Comparison of ENCODE assay signal across 1 cellular context in the genomic region with DNA sequence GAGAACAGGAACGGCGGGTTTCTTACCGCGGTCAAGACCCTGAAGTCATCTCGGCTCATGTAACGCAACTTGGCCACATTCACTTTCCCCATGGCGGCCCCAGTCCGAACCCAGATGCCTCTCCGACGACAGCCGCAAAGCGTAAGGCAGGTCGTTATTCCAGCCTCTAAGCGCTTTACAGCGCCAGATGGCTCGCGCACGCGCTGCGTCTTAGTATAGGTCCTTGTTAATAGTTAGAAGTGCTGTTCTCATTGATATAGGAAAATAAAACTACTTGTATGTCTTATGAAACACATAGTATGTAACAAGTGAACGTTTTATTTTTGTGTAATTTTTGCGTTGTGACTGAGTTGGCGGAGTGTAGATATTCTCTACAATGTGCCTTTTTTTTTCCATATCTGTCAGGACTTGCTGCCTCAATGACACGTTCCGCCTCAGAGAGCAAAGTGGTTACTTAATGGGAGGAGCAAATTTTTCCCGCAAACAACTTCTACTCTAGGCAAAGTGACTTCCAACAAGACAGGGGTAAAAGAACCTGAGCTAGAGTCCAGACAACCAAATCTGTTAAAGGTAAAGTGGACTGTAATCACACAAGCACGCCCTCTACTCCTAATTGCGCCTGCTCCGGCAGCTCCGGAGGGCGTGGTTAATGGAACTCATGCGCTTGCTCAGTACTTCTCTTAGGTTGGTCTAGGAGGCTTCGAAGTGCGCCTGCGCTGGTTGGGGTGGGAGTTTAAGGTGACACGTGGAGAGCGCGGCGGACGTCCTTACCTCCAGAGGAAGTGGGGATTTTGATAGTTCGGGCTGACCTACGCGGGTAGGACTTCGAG.
TF ChIP-seq lines count a peak whose summit lies in the region.

A gene (minus strand): TSS at position 148 of the 830 bp plus-strand sequence. CDS start 56 bp downstream, at position 92.

TF ChIP-seq in HepG2, 621 proteins besides CTCF, POLR2A, EP300 and RAD21 (continued from another document and continues in another):
- TF ChIP-seq MEIS2 (CRISPR knock-in tag; IDR thresholded peaks at IDR 0.05): peak; percentile 74; the same call in 1 of the 2 replicates
- 0 out of 2 replicates have a peak, but pooled peaks have one; percentile 41 for TF ChIP-seq SIN3A (IDR thresholded peaks at IDR 0.05; ENCODE audit: borderline replicate concordance, low read depth, low read length)
- TF ChIP-seq ZNF501 (CRISPR knock-in tag; IDR thresholded peaks at IDR 0.05): peak; percentile 91
- TF ChIP-seq MED13 (CRISPR knock-in tag; IDR thresholded peaks at IDR 0.05): peak; percentile 79; the same call in 1 of the 2 replicates
- TF ChIP-seq ZBTB21 (CRISPR knock-in tag; IDR thresholded peaks at IDR 0.05): no peak
- TF ChIP-seq, protein P1, sequence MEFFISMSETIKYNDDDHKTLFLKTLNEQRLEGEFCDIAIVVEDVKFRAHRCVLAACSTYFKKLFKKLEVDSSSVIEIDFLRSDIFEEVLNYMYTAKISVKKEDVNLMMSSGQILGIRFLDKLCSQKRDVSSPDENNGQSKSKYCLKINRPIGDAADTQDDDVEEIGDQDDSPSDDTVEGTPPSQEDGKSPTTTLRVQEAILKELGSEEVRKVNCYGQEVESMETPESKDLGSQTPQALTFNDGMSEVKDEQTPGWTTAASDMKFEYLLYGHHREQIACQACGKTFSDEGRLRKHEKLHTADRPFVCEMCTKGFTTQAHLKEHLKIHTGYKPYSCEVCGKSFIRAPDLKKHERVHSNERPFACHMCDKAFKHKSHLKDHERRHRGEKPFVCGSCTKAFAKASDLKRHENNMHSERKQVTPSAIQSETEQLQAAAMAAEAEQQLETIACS (CRISPR knock-in tag; IDR thresholded peaks at IDR 0.05): 0 out of 2 replicates have a peak, but pooled peaks have one; percentile 47
- no peak for TF ChIP-seq STAG1 (CRISPR knock-in tag; IDR thresholded peaks at IDR 0.05)
- peak; percentile 84 for TF ChIP-seq HOXA5 (CRISPR knock-in tag; IDR thresholded peaks at IDR 0.05)
- TF ChIP-seq RFX3 (CRISPR knock-in tag; IDR thresholded peaks at IDR 0.05): no peak
- TF ChIP-seq RFX1 (IDR thresholded peaks at IDR 0.05): no peak
- TF ChIP-seq, protein P2, sequence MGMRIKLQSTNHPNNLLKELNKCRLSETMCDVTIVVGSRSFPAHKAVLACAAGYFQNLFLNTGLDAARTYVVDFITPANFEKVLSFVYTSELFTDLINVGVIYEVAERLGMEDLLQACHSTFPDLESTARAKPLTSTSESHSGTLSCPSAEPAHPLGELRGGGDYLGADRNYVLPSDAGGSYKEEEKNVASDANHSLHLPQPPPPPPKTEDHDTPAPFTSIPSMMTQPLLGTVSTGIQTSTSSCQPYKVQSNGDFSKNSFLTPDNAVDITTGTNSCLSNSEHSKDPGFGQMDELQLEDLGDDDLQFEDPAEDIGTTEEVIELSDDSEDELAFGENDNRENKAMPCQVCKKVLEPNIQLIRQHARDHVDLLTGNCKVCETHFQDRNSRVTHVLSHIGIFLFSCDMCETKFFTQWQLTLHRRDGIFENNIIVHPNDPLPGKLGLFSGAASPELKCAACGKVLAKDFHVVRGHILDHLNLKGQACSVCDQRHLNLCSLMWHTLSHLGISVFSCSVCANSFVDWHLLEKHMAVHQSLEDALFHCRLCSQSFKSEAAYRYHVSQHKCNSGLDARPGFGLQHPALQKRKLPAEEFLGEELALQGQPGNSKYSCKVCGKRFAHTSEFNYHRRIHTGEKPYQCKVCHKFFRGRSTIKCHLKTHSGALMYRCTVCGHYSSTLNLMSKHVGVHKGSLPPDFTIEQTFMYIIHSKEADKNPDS (CRISPR knock-in tag; IDR thresholded peaks at IDR 0.05): no peak
- TF ChIP-seq NR2F6 (IDR thresholded peaks at IDR 0.05): no peak; the same call in 1 of the 2 replicates
- TF ChIP-seq NR2F6 (CRISPR knock-in tag; IDR thresholded peaks at IDR 0.05): peak; percentile 16; the same call in 1 of the 2 replicates
- no peak for TF ChIP-seq IKZF1 (IDR thresholded peaks at IDR 0.05)
- peak; percentile 62; the same call in 1 of the 2 replicates for TF ChIP-seq ZBTB7A (CRISPR knock-in tag; IDR thresholded peaks at IDR 0.05)
- peak; percentile 78 for TF ChIP-seq IKZF4 (CRISPR knock-in tag; IDR thresholded peaks at IDR 0.05; ENCODE audit: borderline replicate concordance, low read depth, not compliant biosample characterization)
- TF ChIP-seq KAT2B (IDR thresholded peaks at IDR 0.05; ENCODE audit: borderline replicate concordance, low read depth, low read length): no peak
- TF ChIP-seq FOXK1 (CRISPR knock-in tag; IDR thresholded peaks at IDR 0.05; ENCODE audit: borderline replicate concordance, low read depth): peak; percentile 5; the same call in 1 of the 2 replicates
- peak; percentile 49; the same call in 1 of the 2 replicates for TF ChIP-seq MED1 (CRISPR knock-in tag; IDR thresholded peaks at IDR 0.05)
- no peak for TF ChIP-seq CHD2 (IDR thresholded peaks at IDR 0.05; ENCODE audit: low read depth, low read length)
- TF ChIP-seq ZNF768 (CRISPR knock-in tag; IDR thresholded peaks at IDR 0.05): peak; percentile 14; the same call in 1 of the 2 replicates
- TF ChIP-seq, protein P3, sequence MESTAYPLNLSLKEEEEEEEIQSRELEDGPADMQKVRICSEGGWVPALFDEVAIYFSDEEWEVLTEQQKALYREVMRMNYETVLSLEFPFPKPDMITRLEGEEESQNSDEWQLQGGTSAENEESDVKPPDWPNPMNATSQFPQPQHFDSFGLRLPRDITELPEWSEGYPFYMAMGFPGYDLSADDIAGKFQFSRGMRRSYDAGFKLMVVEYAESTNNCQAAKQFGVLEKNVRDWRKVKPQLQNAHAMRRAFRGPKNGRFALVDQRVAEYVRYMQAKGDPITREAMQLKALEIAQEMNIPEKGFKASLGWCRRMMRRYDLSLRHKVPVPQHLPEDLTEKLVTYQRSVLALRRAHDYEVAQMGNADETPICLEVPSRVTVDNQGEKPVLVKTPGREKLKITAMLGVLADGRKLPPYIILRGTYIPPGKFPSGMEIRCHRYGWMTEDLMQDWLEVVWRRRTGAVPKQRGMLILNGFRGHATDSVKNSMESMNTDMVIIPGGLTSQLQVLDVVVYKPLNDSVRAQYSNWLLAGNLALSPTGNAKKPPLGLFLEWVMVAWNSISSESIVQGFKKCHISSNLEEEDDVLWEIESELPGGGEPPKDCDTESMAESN (CRISPR knock-in tag; conservative IDR thresholded peaks at IDR 0.05): peak; percentile 56; the same call in 1 of the 2 replicates
- TF ChIP-seq, protein P4, sequence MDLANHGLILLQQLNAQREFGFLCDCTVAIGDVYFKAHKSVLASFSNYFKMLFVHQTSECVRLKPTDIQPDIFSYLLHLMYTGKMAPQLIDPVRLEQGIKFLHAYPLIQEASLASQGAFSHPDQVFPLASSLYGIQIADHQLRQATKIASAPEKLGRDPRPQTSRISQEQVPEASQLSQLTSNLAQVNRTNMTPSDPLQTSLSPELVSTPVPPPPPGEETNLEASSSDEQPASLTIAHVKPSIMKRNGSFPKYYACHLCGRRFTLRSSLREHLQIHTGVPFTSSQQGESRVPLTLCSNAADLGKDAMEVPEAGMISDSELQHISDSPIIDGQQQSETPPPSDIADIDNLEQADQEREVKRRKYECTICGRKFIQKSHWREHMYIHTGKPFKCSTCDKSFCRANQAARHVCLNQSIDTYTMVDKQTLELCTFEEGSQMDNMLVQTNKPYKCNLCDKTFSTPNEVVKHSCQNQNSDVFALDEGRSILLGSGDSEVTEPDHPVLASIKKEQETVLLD (CRISPR knock-in tag; IDR thresholded peaks at IDR 0.05; ENCODE audit: low read depth): no peak; the same call in 1 of the 2 replicates
- peak; percentile 27; the same call in 1 of the 2 replicates for TF ChIP-seq DNMT3B (CRISPR knock-in tag; conservative IDR thresholded peaks at IDR 0.05)
- peak; percentile 43 for TF ChIP-seq POGZ (CRISPR knock-in tag; IDR thresholded peaks at IDR 0.05)
- TF ChIP-seq ZNF546 (CRISPR knock-in tag; conservative IDR thresholded peaks at IDR 0.05): peak; percentile 98
- no peak for TF ChIP-seq ZNF577 (CRISPR knock-in tag; IDR thresholded peaks at IDR 0.05; ENCODE audit: borderline replicate concordance, low read depth)
- 0 out of 2 replicates have a peak, but pooled peaks have one; percentile 17 for TF ChIP-seq NFYB (CRISPR knock-in tag; IDR thresholded peaks at IDR 0.05)
- no peak for TF ChIP-seq MIER2 (CRISPR knock-in tag; IDR thresholded peaks at IDR 0.05)
- TF ChIP-seq RORA (CRISPR knock-in tag; IDR thresholded peaks at IDR 0.05): no peak
- no peak for TF ChIP-seq FOXJ3 (CRISPR knock-in tag; IDR thresholded peaks at IDR 0.05; ENCODE audit: borderline replicate concordance)
- TF ChIP-seq ZNF891 (CRISPR knock-in tag; IDR thresholded peaks at IDR 0.05): peak; percentile 76; the same call in 1 of the 2 replicates
- TF ChIP-seq KDM5A (IDR thresholded peaks at IDR 0.05; ENCODE audit: borderline replicate concordance, low read length): peak; percentile 74
- TF ChIP-seq ZNF777 (CRISPR knock-in tag; IDR thresholded peaks at IDR 0.05): 0 out of 2 replicates have a peak, but pooled peaks have one; percentile 42
- no peak for TF ChIP-seq ZNF20 (CRISPR knock-in tag; IDR thresholded peaks at IDR 0.05)
- TF ChIP-seq, protein P5, sequence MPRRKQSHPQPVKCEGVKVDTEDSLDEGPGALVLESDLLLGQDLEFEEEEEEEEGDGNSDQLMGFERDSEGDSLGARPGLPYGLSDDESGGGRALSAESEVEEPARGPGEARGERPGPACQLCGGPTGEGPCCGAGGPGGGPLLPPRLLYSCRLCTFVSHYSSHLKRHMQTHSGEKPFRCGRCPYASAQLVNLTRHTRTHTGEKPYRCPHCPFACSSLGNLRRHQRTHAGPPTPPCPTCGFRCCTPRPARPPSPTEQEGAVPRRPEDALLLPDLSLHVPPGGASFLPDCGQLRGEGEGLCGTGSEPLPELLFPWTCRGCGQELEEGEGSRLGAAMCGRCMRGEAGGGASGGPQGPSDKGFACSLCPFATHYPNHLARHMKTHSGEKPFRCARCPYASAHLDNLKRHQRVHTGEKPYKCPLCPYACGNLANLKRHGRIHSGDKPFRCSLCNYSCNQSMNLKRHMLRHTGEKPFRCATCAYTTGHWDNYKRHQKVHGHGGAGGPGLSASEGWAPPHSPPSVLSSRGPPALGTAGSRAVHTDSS (CRISPR knock-in tag; conservative IDR thresholded peaks at IDR 0.05): no peak
- TF ChIP-seq, protein P6, sequence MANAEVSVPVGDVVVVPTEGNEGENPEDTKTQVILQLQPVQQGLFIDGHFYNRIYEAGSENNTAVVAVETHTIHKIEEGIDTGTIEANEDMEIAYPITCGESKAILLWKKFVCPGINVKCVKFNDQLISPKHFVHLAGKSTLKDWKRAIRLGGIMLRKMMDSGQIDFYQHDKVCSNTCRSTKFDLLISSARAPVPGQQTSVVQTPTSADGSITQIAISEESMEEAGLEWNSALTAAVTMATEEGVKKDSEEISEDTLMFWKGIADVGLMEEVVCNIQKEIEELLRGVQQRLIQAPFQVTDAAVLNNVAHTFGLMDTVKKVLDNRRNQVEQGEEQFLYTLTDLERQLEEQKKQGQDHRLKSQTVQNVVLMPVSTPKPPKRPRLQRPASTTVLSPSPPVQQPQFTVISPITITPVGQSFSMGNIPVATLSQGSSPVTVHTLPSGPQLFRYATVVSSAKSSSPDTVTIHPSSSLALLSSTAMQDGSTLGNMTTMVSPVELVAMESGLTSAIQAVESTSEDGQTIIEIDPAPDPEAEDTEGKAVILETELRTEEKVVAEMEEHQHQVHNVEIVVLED (CRISPR knock-in tag; IDR thresholded peaks at IDR 0.05; ENCODE audit: borderline replicate concordance): peak; percentile 80; the same call in 1 of the 2 replicates
- TF ChIP-seq, protein P7, sequence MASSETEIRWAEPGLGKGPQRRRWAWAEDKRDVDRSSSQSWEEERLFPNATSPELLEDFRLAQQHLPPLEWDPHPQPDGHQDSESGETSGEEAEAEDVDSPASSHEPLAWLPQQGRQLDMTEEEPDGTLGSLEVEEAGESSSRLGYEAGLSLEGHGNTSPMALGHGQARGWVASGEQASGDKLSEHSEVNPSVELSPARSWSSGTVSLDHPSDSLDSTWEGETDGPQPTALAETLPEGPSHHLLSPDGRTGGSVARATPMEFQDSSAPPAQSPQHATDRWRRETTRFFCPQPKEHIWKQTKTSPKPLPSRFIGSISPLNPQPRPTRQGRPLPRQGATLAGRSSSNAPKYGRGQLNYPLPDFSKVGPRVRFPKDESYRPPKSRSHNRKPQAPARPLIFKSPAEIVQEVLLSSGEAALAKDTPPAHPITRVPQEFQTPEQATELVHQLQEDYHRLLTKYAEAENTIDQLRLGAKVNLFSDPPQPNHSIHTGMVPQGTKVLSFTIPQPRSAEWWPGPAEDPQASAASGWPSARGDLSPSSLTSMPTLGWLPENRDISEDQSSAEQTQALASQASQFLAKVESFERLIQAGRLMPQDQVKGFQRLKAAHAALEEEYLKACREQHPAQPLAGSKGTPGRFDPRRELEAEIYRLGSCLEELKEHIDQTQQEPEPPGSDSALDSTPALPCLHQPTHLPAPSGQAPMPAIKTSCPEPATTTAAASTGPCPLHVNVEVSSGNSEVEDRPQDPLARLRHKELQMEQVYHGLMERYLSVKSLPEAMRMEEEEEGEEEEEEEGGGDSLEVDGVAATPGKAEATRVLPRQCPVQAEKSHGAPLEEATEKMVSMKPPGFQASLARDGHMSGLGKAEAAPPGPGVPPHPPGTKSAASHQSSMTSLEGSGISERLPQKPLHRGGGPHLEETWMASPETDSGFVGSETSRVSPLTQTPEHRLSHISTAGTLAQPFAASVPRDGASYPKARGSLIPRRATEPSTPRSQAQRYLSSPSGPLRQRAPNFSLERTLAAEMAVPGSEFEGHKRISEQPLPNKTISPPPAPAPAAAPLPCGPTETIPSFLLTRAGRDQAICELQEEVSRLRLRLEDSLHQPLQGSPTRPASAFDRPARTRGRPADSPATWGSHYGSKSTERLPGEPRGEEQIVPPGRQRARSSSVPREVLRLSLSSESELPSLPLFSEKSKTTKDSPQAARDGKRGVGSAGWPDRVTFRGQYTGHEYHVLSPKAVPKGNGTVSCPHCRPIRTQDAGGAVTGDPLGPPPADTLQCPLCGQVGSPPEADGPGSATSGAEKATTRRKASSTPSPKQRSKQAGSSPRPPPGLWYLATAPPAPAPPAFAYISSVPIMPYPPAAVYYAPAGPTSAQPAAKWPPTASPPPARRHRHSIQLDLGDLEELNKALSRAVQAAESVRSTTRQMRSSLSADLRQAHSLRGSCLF (CRISPR knock-in tag; IDR thresholded peaks at IDR 0.05; ENCODE audit: borderline replicate concordance): peak; percentile 68; the same call in 1 of the 2 replicates
- no peak for TF ChIP-seq ZNF136 (CRISPR knock-in tag; IDR thresholded peaks at IDR 0.05; ENCODE audit: low read depth)
